In genomic region chr2:178195390-178196166, GRCh38 we compare ENCODE assay signal across 8 cellular contexts. TPM values are rescaled to one million over a fixed set of nuclear protein-coding genes. Genes with fewer than 3 reads are reported as not detected.
DNase-seq lines count a peak whose midpoint lies in the region; ATAC-seq and TF ChIP-seq lines count a peak whose summit lies in the region.

No MANE protein-coding gene starts in this region.

- H3K36me3 Mint-ChIP-seq in IgD-negative memory B cell: no peaks in the 10 kb centered on the region
- peaks cover 2% of the 10 kb centered on the region for H3K36me3 Mint-ChIP-seq in central memory CD8-positive, alpha-beta T cell (ENCODE audit: insufficient read depth)

- intact Hi-C loops in posterior cingulate gyrus (cut with DNase I): loop anchor here (10.0 kb wide), 1 partner anchor 219 kb away; no protein-coding TSS in a partner anchor

- ATAC-seq in central memory CD8-positive, alpha-beta T cell (replicated peaks; ENCODE audit: extremely low read depth, poor library complexity, severe bottlenecking): no peak
- no peak for ATAC-seq in HG03439 (IDR thresholded peaks at IDR 0.05; ENCODE audit: unreplicated experiment)

- peaks cover 0 to 8% of the 10 kb centered on the region in 2 donors for H3K4me1 ChIP-seq in muscle layer of duodenum (ENCODE audit: control insufficient read depth in 1 of 2, insufficient read depth in 2 of 2, low read length in 2 of 2)

- no peaks in the 10 kb centered on the region for H3K27me3 ChIP-seq in BJ (ENCODE audit: control insufficient read depth, insufficient read depth, low read length)
- H3K27me3 ChIP-seq in muscle layer of duodenum (ENCODE audit: low read depth, low read length): no peaks in the 10 kb centered on the region

- H3K36me3 ChIP-seq in BJ (ENCODE audit: control insufficient read depth, insufficient read depth, low read length) (no peaks in the 10 kb centered on the region), muscle layer of duodenum (ENCODE audit: control insufficient read depth in 1 of 2, insufficient read depth in 2 of 2, low read length in 2 of 2) (no peaks in the 10 kb centered on the region)

- peak overlapping the region; percentile 93 for H3K4me3 ChIP-seq in BJ (ENCODE audit: low read depth, low read length)
- peak overlapping the region; percentile 75 to 88 for H3K4me3 ChIP-seq in muscle layer of duodenum (ENCODE audit: low read depth in 1 of 2, low read length in 2 of 2)

- H3K27me3 Mint-ChIP-seq in IgD-negative memory B cell: peaks cover 31% of the 10 kb centered on the region
- peaks cover 68% of the 10 kb centered on the region for H3K27me3 Mint-ChIP-seq in central memory CD8-positive, alpha-beta T cell

- CTCF ChIA-PET in BJ (lab: Yijun Ruan, JAX): interaction anchor here (0.7 to 2.0 kb wide), 8 partner anchors 8 to 301 kb away, joined by 3 to 10 read pairs (median 4); no protein-coding TSS in a partner anchor

- peak overlapping the region in 1 of 3 donors; percentile 46 for H3K27ac Mint-ChIP-seq in IgD-negative memory B cell
- H3K27ac Mint-ChIP-seq in central memory CD8-positive, alpha-beta T cell (ENCODE audit: low read depth): no peak overlapping the region

- H3K9me3 Mint-ChIP-seq in IgD-negative memory B cell: no peaks in the 10 kb centered on the region
- H3K9me3 Mint-ChIP-seq in central memory CD8-positive, alpha-beta T cell: no peaks in the 10 kb centered on the region

- H3K4me1 Mint-ChIP-seq in IgD-negative memory B cell: peaks cover 5 to 12% (median 8%) of the 10 kb centered on the region in 3 donors
- peaks cover 4% of the 10 kb centered on the region for H3K4me1 Mint-ChIP-seq in central memory CD8-positive, alpha-beta T cell

- H3K9me3 ChIP-seq in muscle layer of duodenum (ENCODE audit: control insufficient read depth in 1 of 2, low read length in 2 of 2): no peaks in the 10 kb centered on the region

- H3K4me3 Mint-ChIP-seq in IgD-negative memory B cell: peak overlapping the region; percentile 80 to 87 (median 84)
- H3K4me3 Mint-ChIP-seq in central memory CD8-positive, alpha-beta T cell: peak overlapping the region; percentile 73

- POLR2A ChIA-PET in BJ (lab: Charles Lee): no interaction called here

- no peak for TF ChIP-seq CTCF in BJ (IDR thresholded peaks at IDR 0.05; ENCODE audit: insufficient read depth, low read depth, low read length)

- DNase-seq in BJ (ENCODE audit: low read depth) (no peak), GM19240 (ENCODE audit: insufficient read length, low spot score) (no peak), posterior cingulate gyrus (no peak), amygdala (lab: John Stamatoyannopoulos, UW) (no peak)
- DNase-seq in central memory CD8-positive, alpha-beta T cell (ENCODE audit: low spot score in 2 of 2): no peak

- H3K27ac ChIP-seq in muscle layer of duodenum (ENCODE audit: low read length): no peak overlapping the region

RNA-seq across cellular contexts. Expression of gene OSBPL6, which starts 1.3 kb away (rescaled TPM):
- polyA plus RNA-seq in BJ (2011; rRNA removed): 3.7 and 5.1 TPM in 2 replicates
- polyA minus RNA-seq in BJ (2011; rRNA and poly(A)+ RNA removed): 2.5 and 3.2 TPM in 2 replicates
- not detected for polyA plus RNA-seq in IgD-negative memory B cell
